Comparison of ENCODE assay signal across 33 cellular contexts in genomic region chr15:97679289-97679688, GRCh38.
"Had no signal": no experiment of that assay in that cellular context is flagged by ENCODE, and none has a peak within 500 bp of the region (broad histone marks: within the 10 kb centered on the region; RNA-seq: fewer than 3 reads in every experiment).

No MANE protein-coding gene starts in this region.

- H3K36me3 ChIP-seq: adrenal gland, gastrocnemius medialis, WERI-Rb-1 had no signal

- H3K4me3 ChIP-seq: adrenal gland, body of pancreas, coronary artery, dorsolateral prefrontal cortex, gastrocnemius medialis had no signal

- H3K36me3 Mint-ChIP-seq: activated naive CD4-positive, alpha-beta T cell treated with anti-CD3 and anti-CD28 coated beads, Interleukin-2, amount 50 U/mL, for 24 hours; activated naive CD8-positive, alpha-beta T cell treated with anti-CD3 and anti-CD28 coated beads for 36 hours had no signal

- H3K4me1 ChIP-seq: adrenal gland, body of pancreas, foreskin keratinocyte, gastrocnemius medialis had no signal

- H3K27ac ChIP-seq: adrenal gland, body of pancreas, coronary artery, dorsolateral prefrontal cortex, foreskin keratinocyte, gastrocnemius medialis, WERI-Rb-1 had no signal

- H3K4me1 Mint-ChIP-seq: activated B cell treated with CpG ODN at 0.5 μM for 24 hours; activated naive CD4-positive, alpha-beta T cell treated with anti-CD3 and anti-CD28 coated beads, Interleukin-2, amount 50 U/mL, for 24 hours; activated naive CD8-positive, alpha-beta T cell treated with anti-CD3 and anti-CD28 coated beads, Interleukin-2, amount 50 U/mL, for 24 hours; activated T-helper 17 cell treated with anti-CD3 and anti-CD28 coated beads, Interleukin-2, amount 50 U/mL, for 72 hours; endodermal cell; T-helper 17 cell had no signal

- H3K27me3 ChIP-seq: adrenal gland, body of pancreas, foreskin keratinocyte, gastrocnemius medialis had no signal

- H3K4me3 Mint-ChIP-seq: activated B cell treated with CpG ODN at 0.5 μM for 24 hours; activated CD8-positive, alpha-beta T cell treated with anti-CD3 and anti-CD28 coated beads for 36 hours; activated naive CD4-positive, alpha-beta T cell treated with anti-CD3 and anti-CD28 coated beads for 36 hours; activated naive CD4-positive, alpha-beta T cell treated with anti-CD3 and anti-CD28 coated beads, Interleukin-2, amount 50 U/mL, for 24 hours; activated naive CD8-positive, alpha-beta T cell treated with anti-CD3 and anti-CD28 coated beads for 36 hours; activated naive CD8-positive, alpha-beta T cell treated with anti-CD3 and anti-CD28 coated beads, Interleukin-2, amount 50 U/mL, for 24 hours; activated T-cell treated with anti-CD3 and anti-CD28 coated beads, Interleukin-2, amount 50 U/mL, for 4 hours; activated T-helper 17 cell treated with anti-CD3 and anti-CD28 coated beads, Interleukin-2, amount 50 U/mL, for 72 hours; dendritic cell treated with granulocyte-macrophage colony-stimulating factor and Interleukin-4, amounts not matched to agents 40 ng/mL and 50 ng/mL, for 4 days; endodermal cell; T-helper 17 cell; T-helper 2 cell treated with Interferon-gamma antibody and Interleukin-4, amounts not matched to agents 5 μg/mL and 100 μg/mL, for 36 hours had no signal

- ATAC-seq: activated CD4-positive, CD25-positive, alpha-beta regulatory T cell treated with anti-CD3 and anti-CD28 coated beads, Interleukin-2, amount 50 U/mL, for 24 hours; activated CD8-positive, alpha-beta T cell treated with anti-CD3 and anti-CD28 coated beads for 36 hours; activated naive CD8-positive, alpha-beta T cell treated with anti-CD3 and anti-CD28 coated beads, Interleukin-2, amount 50 U/mL, for 24 hours; activated T-cell treated with anti-CD3 and anti-CD28 coated beads, Interleukin-2, amount 50 U/mL, for 4 hours; activated T-helper 17 cell treated with anti-CD3 and anti-CD28 coated beads, Interleukin-2, amount 50 U/mL, for 72 hours; body of pancreas; esophagus mucosa; foreskin keratinocyte; gastrocnemius medialis; T-helper 17 cell had no signal

- H3K27ac Mint-ChIP-seq: activated B cell treated with CpG ODN at 0.5 μM for 24 hours; activated CD8-positive, alpha-beta T cell treated with anti-CD3 and anti-CD28 coated beads for 36 hours; activated naive CD4-positive, alpha-beta T cell treated with anti-CD3 and anti-CD28 coated beads for 36 hours; activated naive CD4-positive, alpha-beta T cell treated with anti-CD3 and anti-CD28 coated beads, Interleukin-2, amount 50 U/mL, for 24 hours; activated naive CD8-positive, alpha-beta T cell treated with anti-CD3 and anti-CD28 coated beads for 36 hours; activated naive CD8-positive, alpha-beta T cell treated with anti-CD3 and anti-CD28 coated beads, Interleukin-2, amount 50 U/mL, for 24 hours; activated T-helper 17 cell treated with anti-CD3 and anti-CD28 coated beads, Interleukin-2, amount 50 U/mL, for 72 hours; dendritic cell treated with granulocyte-macrophage colony-stimulating factor and Interleukin-4, amounts not matched to agents 40 ng/mL and 50 ng/mL, for 4 days; endodermal cell; T-helper 17 cell; T-helper 2 cell treated with Interferon-gamma antibody and Interleukin-4, amounts not matched to agents 5 μg/mL and 100 μg/mL, for 36 hours had no signal

- H3K9me3 ChIP-seq: adrenal gland, body of pancreas, gastrocnemius medialis had no signal

- H3K27me3 Mint-ChIP-seq: activated B cell treated with CpG ODN at 0.5 μM for 24 hours; activated naive CD8-positive, alpha-beta T cell treated with anti-CD3 and anti-CD28 coated beads, Interleukin-2, amount 50 U/mL, for 24 hours; activated T-helper 17 cell treated with anti-CD3 and anti-CD28 coated beads, Interleukin-2, amount 50 U/mL, for 72 hours; dendritic cell treated with granulocyte-macrophage colony-stimulating factor and Interleukin-4, amounts not matched to agents 40 ng/mL and 50 ng/mL, for 4 days; T-helper 17 cell had no signal

- DNase-seq: activated B cell treated with CpG ODN at 0.5 μM for 24 hours; activated CD4-positive, alpha-beta T cell treated with anti-CD3 and anti-CD28 coated beads for 48 hours; activated CD4-positive, alpha-beta T cell treated with anti-CD3 and anti-CD28 coated beads, Interleukin-2, amount 50 U/mL, for 1 hour; activated CD4-positive, alpha-beta T cell treated with anti-CD3 and anti-CD28 coated beads, Interleukin-2, amount 50 U/mL, for 48 hours; activated CD8-positive, alpha-beta memory T cell treated with anti-CD3 and anti-CD28 coated beads for 24 hours; activated CD8-positive, alpha-beta T cell treated with anti-CD3 and anti-CD28 coated beads for 36 hours; activated effector memory CD4-positive, alpha-beta T cell treated with Interleukin-2 at 50 U/mL for 16 hours; activated gamma-delta T cell treated with Interleukin-2 at 50 U/mL for 16 hours; activated naive CD4-positive, alpha-beta T cell treated with anti-CD3 and anti-CD28 coated beads for 36 hours; activated naive CD8-positive, alpha-beta T cell treated with anti-CD3 and anti-CD28 coated beads for 36 hours; activated naive CD8-positive, alpha-beta T cell treated with anti-CD3 and anti-CD28 coated beads, Interleukin-2, amount 50 U/mL, for 24 hours; activated T-cell treated with anti-CD3 and anti-CD28 coated beads, Interleukin-2, amount 50 U/mL, for 4 hours; adrenal gland; amygdala; aorta; body of pancreas; caudate nucleus; dorsolateral prefrontal cortex; effector memory CD4-positive, alpha-beta T cell; endodermal cell; foreskin keratinocyte; gastrocnemius medialis; T-helper 1 cell; T-helper 17 cell; T1000; WERI-Rb-1 had no signal

- H3K9me3 Mint-ChIP-seq: endodermal cell had no signal
